ENCODE assay signal across 17 cellular contexts in the genomic region with DNA sequence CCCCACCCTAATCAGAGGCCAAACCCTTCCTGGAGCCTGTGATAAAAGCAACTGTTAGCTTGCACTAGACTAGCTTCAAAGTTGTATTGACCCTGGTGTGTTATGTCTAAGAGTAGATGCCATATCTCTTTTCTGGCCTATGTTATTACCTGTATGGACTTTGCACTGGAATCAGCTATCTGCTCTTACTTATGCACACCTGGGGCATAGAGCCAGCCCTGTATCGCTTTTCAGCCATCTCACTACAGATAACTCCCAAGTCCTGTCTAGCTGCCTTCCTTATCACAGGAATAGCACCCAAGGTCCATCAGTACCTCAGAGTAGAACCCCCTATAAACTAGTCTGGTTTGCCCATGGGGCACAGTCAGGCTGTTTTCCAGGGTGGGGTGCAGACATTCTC.
"Had no signal": no experiment of that assay in that cellular context is flagged by ENCODE, and none has a peak within 500 bp of the region (broad histone marks: within the 10 kb centered on the region; RNA-seq: fewer than 3 reads in every experiment).

No MANE protein-coding gene starts in this region.

- H3K9me3 Mint-ChIP-seq: activated CD4-positive, alpha-beta T cell treated with anti-CD3 and anti-CD28 coated beads, Interleukin-2, amount 10 ng/mL, durations not matched to agents 7 days and 5 days; activated naive CD8-positive, alpha-beta T cell treated with anti-CD3 and anti-CD28 coated beads for 36 hours; neural crest cell; stimulated activated effector memory CD8-positive, alpha-beta T cell treated with anti-CD3 and anti-CD28 coated beads, Interleukin-12 subunit alpha, Interleukin-12 subunit beta, amount 100 ng/mL, for 72 hours had no signal

- ATAC-seq: gastrocnemius medialis; heart right ventricle; left lobe of liver; stimulated activated effector memory CD8-positive, alpha-beta T cell treated with anti-CD3 and anti-CD28 coated beads, Interleukin-12 subunit alpha, Interleukin-12 subunit beta, amount 100 ng/mL, for 72 hours; T-helper 17 cell had no signal

- DNase-seq: activated CD4-positive, alpha-beta T cell treated with anti-CD3 and anti-CD28 coated beads, Interleukin-2, amount 10 ng/mL, durations not matched to agents 7 days and 5 days; activated gamma-delta T cell treated with Interleukin-2 at 50 U/mL for 16 hours; activated naive CD8-positive, alpha-beta T cell treated with anti-CD3 and anti-CD28 coated beads for 36 hours; amygdala; cerebellar nuclear complex; gastrocnemius medialis; heart right ventricle; islet precursor cell; stimulated activated CD4-positive, alpha-beta T cell treated with anti-CD3 and anti-CD28 coated beads, Interleukin-12 subunit alpha, Interleukin-12 subunit beta, amount 100 ng/mL, for 4 hours; stimulated activated CD4-positive, alpha-beta T cell treated with anti-CD3 and anti-CD28 coated beads, Interleukin-2, amount 100 ng/mL, for 24 hours; T-helper 17 cell had no signal

- H3K27me3 ChIP-seq: gastrocnemius medialis, tibial nerve, vagina had no signal

- H3K4me3 Mint-ChIP-seq: activated CD4-positive, alpha-beta T cell treated with anti-CD3 and anti-CD28 coated beads, Interleukin-2, amount 10 ng/mL, durations not matched to agents 7 days and 5 days; activated naive CD8-positive, alpha-beta T cell treated with anti-CD3 and anti-CD28 coated beads for 36 hours; neural crest cell; stimulated activated effector memory CD8-positive, alpha-beta T cell treated with anti-CD3 and anti-CD28 coated beads, Interleukin-12 subunit alpha, Interleukin-12 subunit beta, amount 100 ng/mL, for 72 hours; T-helper 17 cell had no signal

- H2AFZ ChIP-seq: parathyroid adenoma had no signal

- H3K9ac ChIP-seq: parathyroid adenoma had no signal

- H3K27ac ChIP-seq: gastrocnemius medialis, heart right ventricle, parathyroid adenoma, tibial nerve, vagina had no signal

- H3K4me3 ChIP-seq: gastrocnemius medialis, heart right ventricle, tibial nerve, vagina had no signal

- H3K27me3 Mint-ChIP-seq: activated CD4-positive, alpha-beta T cell treated with anti-CD3 and anti-CD28 coated beads, Interleukin-2, amount 10 ng/mL, durations not matched to agents 7 days and 5 days; activated naive CD8-positive, alpha-beta T cell treated with anti-CD3 and anti-CD28 coated beads for 36 hours had no signal

- H3K27ac Mint-ChIP-seq: activated CD4-positive, alpha-beta T cell treated with anti-CD3 and anti-CD28 coated beads, Interleukin-2, amount 10 ng/mL, durations not matched to agents 7 days and 5 days; activated naive CD8-positive, alpha-beta T cell treated with anti-CD3 and anti-CD28 coated beads for 36 hours; stimulated activated effector memory CD8-positive, alpha-beta T cell treated with anti-CD3 and anti-CD28 coated beads, Interleukin-12 subunit alpha, Interleukin-12 subunit beta, amount 100 ng/mL, for 72 hours; T-helper 17 cell had no signal

- H3K9me3 ChIP-seq: gastrocnemius medialis, heart right ventricle, tibial nerve, vagina had no signal

- H3K36me3 Mint-ChIP-seq: activated naive CD8-positive, alpha-beta T cell treated with anti-CD3 and anti-CD28 coated beads for 36 hours; stimulated activated effector memory CD8-positive, alpha-beta T cell treated with anti-CD3 and anti-CD28 coated beads, Interleukin-12 subunit alpha, Interleukin-12 subunit beta, amount 100 ng/mL, for 72 hours had no signal

- H3K79me2 ChIP-seq: parathyroid adenoma had no signal

- H3K36me3 ChIP-seq: gastrocnemius medialis, heart right ventricle, tibial nerve, vagina had no signal

- H3K4me1 Mint-ChIP-seq: stimulated activated effector memory CD8-positive, alpha-beta T cell treated with anti-CD3 and anti-CD28 coated beads, Interleukin-12 subunit alpha, Interleukin-12 subunit beta, amount 100 ng/mL, for 72 hours; T-helper 17 cell had no signal

- H3K4me1 ChIP-seq: gastrocnemius medialis, parathyroid adenoma, tibial nerve had no signal
